ENCODE assay signal across 2 cellular contexts in genomic region chr16:51140112-51140511, GRCh38.
TF ChIP-seq lines count a peak whose summit lies in the region.

No MANE protein-coding gene starts in this region.

TF ChIP-seq in HepG2, 621 proteins besides CTCF, POLR2A, EP300 and RAD21 (continues in another document):
- no peak for TF ChIP-seq CBX2 (IDR thresholded peaks at IDR 0.05; ENCODE audit: low read depth, low read length)
- TF ChIP-seq CBX2 (CRISPR knock-in tag; IDR thresholded peaks at IDR 0.05; ENCODE audit: low read depth), result no peak
- TF ChIP-seq GLMP (CRISPR knock-in tag; IDR thresholded peaks at IDR 0.05; ENCODE audit: borderline replicate concordance), result no peak
- peak; percentile 93 for TF ChIP-seq AGO2 (optimal IDR thresholded peaks at IDR 0.05; ENCODE audit: low read depth, low read length)
- no peak for TF ChIP-seq ZNF430 (CRISPR knock-in tag; IDR thresholded peaks at IDR 0.05)
- peak; percentile 17 for TF ChIP-seq RBM22 (optimal IDR thresholded peaks at IDR 0.05; ENCODE audit: low read length)
- no peak for TF ChIP-seq NPAS2 (CRISPR knock-in tag; IDR thresholded peaks at IDR 0.05; ENCODE audit: borderline replicate concordance)
- TF ChIP-seq ZNF101 (CRISPR knock-in tag; IDR thresholded peaks at IDR 0.05; ENCODE audit: borderline replicate concordance, low read depth), result no peak
- no peak for TF ChIP-seq ZFYVE20 (CRISPR knock-in tag; IDR thresholded peaks at IDR 0.05; ENCODE audit: borderline replicate concordance, low read depth)
- TF ChIP-seq PITX1 (CRISPR knock-in tag; IDR thresholded peaks at IDR 0.05), result no peak
- no peak for TF ChIP-seq ZNF609 (CRISPR knock-in tag; IDR thresholded peaks at IDR 0.05; ENCODE audit: borderline replicate concordance)
- TF ChIP-seq, protein P1, sequence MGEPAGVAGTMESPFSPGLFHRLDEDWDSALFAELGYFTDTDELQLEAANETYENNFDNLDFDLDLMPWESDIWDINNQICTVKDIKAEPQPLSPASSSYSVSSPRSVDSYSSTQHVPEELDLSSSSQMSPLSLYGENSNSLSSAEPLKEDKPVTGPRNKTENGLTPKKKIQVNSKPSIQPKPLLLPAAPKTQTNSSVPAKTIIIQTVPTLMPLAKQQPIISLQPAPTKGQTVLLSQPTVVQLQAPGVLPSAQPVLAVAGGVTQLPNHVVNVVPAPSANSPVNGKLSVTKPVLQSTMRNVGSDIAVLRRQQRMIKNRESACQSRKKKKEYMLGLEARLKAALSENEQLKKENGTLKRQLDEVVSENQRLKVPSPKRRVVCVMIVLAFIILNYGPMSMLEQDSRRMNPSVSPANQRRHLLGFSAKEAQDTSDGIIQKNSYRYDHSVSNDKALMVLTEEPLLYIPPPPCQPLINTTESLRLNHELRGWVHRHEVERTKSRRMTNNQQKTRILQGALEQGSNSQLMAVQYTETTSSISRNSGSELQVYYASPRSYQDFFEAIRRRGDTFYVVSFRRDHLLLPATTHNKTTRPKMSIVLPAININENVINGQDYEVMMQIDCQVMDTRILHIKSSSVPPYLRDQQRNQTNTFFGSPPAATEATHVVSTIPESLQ (CRISPR knock-in tag; conservative IDR thresholded peaks at IDR 0.05), result no peak
- no peak for TF ChIP-seq GTF3A (CRISPR knock-in tag; conservative IDR thresholded peaks at IDR 0.05)
- no peak for TF ChIP-seq ZBED4 (CRISPR knock-in tag; IDR thresholded peaks at IDR 0.05; ENCODE audit: borderline replicate concordance)

TF ChIP-seq in H1, 55 proteins besides CTCF, POLR2A, EP300 and RAD21:
- TF ChIP-seq ATF2 (IDR thresholded peaks at IDR 0.05; ENCODE audit: low read length) (no peak), ATF3 (IDR thresholded peaks at IDR 0.05; ENCODE audit: insufficient read depth, low read depth, low read length) (no peak), JUN (IDR thresholded peaks at IDR 0.05; ENCODE audit: low read depth, low read length) (no peak), ZNF274 (IDR thresholded peaks at IDR 0.05; ENCODE audit: borderline replicate concordance, extremely low read depth, low read length) (no peak), SAP30 (IDR thresholded peaks at IDR 0.05; ENCODE audit: insufficient read depth, insufficient replicate concordance, low read length) (no peak), SP4 (IDR thresholded peaks at IDR 0.05; ENCODE audit: low read length) (no peak), RBBP5 (IDR thresholded peaks at IDR 0.05; ENCODE audit: borderline replicate concordance, low read depth, low read length) (no peak), CREB1 (IDR thresholded peaks at IDR 0.05) (no peak), PHF8 (conservative IDR thresholded peaks at IDR 0.05; ENCODE audit: low read depth, low read length) (no peak), SIRT6 (IDR thresholded peaks at IDR 0.05; ENCODE audit: low read length) (no peak), SP2 (IDR thresholded peaks at IDR 0.05; ENCODE audit: low read length) (no peak), KDM5A (IDR thresholded peaks at IDR 0.05; ENCODE audit: low read length) (no peak), EGR1 (IDR thresholded peaks at IDR 0.05; ENCODE audit: borderline replicate concordance, low read depth, low read length) (no peak), CHD1 (IDR thresholded peaks at IDR 0.05; ENCODE audit: low read depth, low read length) (no peak)
- TF ChIP-seq, protein P2, sequence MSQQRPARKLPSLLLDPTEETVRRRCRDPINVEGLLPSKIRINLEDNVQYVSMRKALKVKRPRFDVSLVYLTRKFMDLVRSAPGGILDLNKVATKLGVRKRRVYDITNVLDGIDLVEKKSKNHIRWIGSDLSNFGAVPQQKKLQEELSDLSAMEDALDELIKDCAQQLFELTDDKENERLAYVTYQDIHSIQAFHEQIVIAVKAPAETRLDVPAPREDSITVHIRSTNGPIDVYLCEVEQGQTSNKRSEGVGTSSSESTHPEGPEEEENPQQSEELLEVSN (IDR thresholded peaks at IDR 0.05), result no peak
